Comparison of ENCODE assay signal across 9 cellular contexts in genomic region chr19:42512743-42513304, GRCh38. TPM values are rescaled to one million over a fixed set of nuclear protein-coding genes. Genes with fewer than 3 reads are reported as not detected.
DNase-seq lines count a peak whose midpoint lies in the region; ATAC-seq and TF ChIP-seq lines count a peak whose summit lies in the region.
"Had no signal": no experiment of that assay in that cellular context is flagged by ENCODE, and none has a peak within 500 bp of the region (broad histone marks: within the 10 kb centered on the region; RNA-seq: fewer than 3 reads in every experiment).

No MANE protein-coding gene starts in this region.

- POLR2A ChIA-PET in activated CD4-positive, alpha-beta memory T cell treated with anti-CD3 and anti-CD28 coated beads for 36 hours (lab: Charles Lee) = interaction anchor here (0.6 kb wide), 1 partner anchor 293 kb away, joined by 3 read pairs; the partner anchor contains the start of gene ZNF526
- POLR2A ChIA-PET in activated CD4-positive, alpha-beta memory T cell treated with anti-CD3 and anti-CD28 coated beads, Interleukin-2, amount 10 ng/mL, durations not matched to agents 7 days and 5 days (lab: Charles Lee) = no interaction called here
- POLR2A ChIA-PET in MCF 10A (lab: Yijun Ruan, JAX) = no interaction called here

- BruUV-seq in MCF 10A (replicated peaks; lab: Mats Ljungman, UMichigan) = no TSS peak

- peaks cover 34% of the 10 kb centered on the region for H3K4me1 Mint-ChIP-seq in activated CD4-positive, alpha-beta memory T cell treated with anti-CD3 and anti-CD28 coated beads for 36 hours (ENCODE audit: low read depth)
- H3K4me1 Mint-ChIP-seq in activated CD4-positive, alpha-beta memory T cell treated with anti-CD3 and anti-CD28 coated beads, Interleukin-2, amount 10 ng/mL, durations not matched to agents 7 days and 5 days = peaks cover 55% of the 10 kb centered on the region
- peaks cover 11% of the 10 kb centered on the region for H3K4me1 Mint-ChIP-seq in memory B cell
- H3K4me1 Mint-ChIP-seq in MCF 10A (ENCODE audit: insufficient read depth, unreplicated experiment) = no peaks in the 10 kb centered on the region

- no peaks in the 10 kb centered on the region for H3K27me3 Mint-ChIP-seq in activated CD4-positive, alpha-beta memory T cell treated with anti-CD3 and anti-CD28 coated beads for 36 hours
- no peaks in the 10 kb centered on the region for H3K27me3 Mint-ChIP-seq in activated CD4-positive, alpha-beta memory T cell treated with anti-CD3 and anti-CD28 coated beads, Interleukin-2, amount 10 ng/mL, durations not matched to agents 7 days and 5 days
- no peaks in the 10 kb centered on the region for H3K27me3 Mint-ChIP-seq in memory B cell
- H3K27me3 Mint-ChIP-seq in MCF 10A (ENCODE audit: insufficient read depth, unreplicated experiment) = no peaks in the 10 kb centered on the region

- TF ChIP-seq CTCF in MCF 10A (IDR thresholded peaks at IDR 0.05; ENCODE audit: unreplicated experiment) = no peak

- peak; percentile 31 for DNase-seq in activated CD4-positive, alpha-beta memory T cell treated with anti-CD3 and anti-CD28 coated beads for 36 hours
- DNase-seq in activated CD4-positive, alpha-beta memory T cell treated with anti-CD3 and anti-CD28 coated beads, Interleukin-2, amount 10 ng/mL, durations not matched to agents 7 days and 5 days = no peak
- no peak for DNase-seq in memory B cell (ENCODE audit: low spot score in 2 of 2)
- DNase-seq in T-helper 9 cell = no peak
- DNase-seq in MCF 10A (ENCODE audit: unreplicated experiment) = no peak
- no peak for DNase-seq in SKM-1 treated with dmso at 0.1 percent for 144 hours (lab: John Stamatoyannopoulos, UW; ENCODE audit: unreplicated experiment)
- DNase-seq: right cardiac atrium had no signal

- intact Hi-C loops in activated CD4-positive, alpha-beta memory T cell treated with anti-CD3 and anti-CD28 coated beads for 36 hours (cut with micrococcal nuclease) = no loop called here
- intact Hi-C loops in MCF 10A (cut with micrococcal nuclease) = no loop called here

- peaks cover 10% of the 10 kb centered on the region for H3K36me3 Mint-ChIP-seq in activated CD4-positive, alpha-beta memory T cell treated with anti-CD3 and anti-CD28 coated beads for 36 hours
- H3K36me3 Mint-ChIP-seq in activated CD4-positive, alpha-beta memory T cell treated with anti-CD3 and anti-CD28 coated beads, Interleukin-2, amount 10 ng/mL, durations not matched to agents 7 days and 5 days (ENCODE audit: low read depth) = peaks cover 78% of the 10 kb centered on the region
- H3K36me3 Mint-ChIP-seq in memory B cell = peaks cover 16% of the 10 kb centered on the region
- no peaks in the 10 kb centered on the region for H3K36me3 Mint-ChIP-seq in MCF 10A (ENCODE audit: insufficient read depth, unreplicated experiment)

- ATAC-seq in GM21529 (IDR thresholded peaks at IDR 0.05; ENCODE audit: unreplicated experiment) = peak; percentile 78
- peak; percentile 63 for ATAC-seq in HG03520 (IDR thresholded peaks at IDR 0.05; ENCODE audit: unreplicated experiment)
- ATAC-seq in memory B cell (ENCODE audit: low read depth) = peak; percentile 68
- ATAC-seq: right cardiac atrium had no signal

- CTCF ChIA-PET in activated CD4-positive, alpha-beta memory T cell treated with anti-CD3 and anti-CD28 coated beads for 36 hours (lab: Charles Lee) = interaction anchor here (0.6 kb wide), 1 partner anchor 40 kb away, joined by 5 read pairs; no protein-coding TSS in a partner anchor
- CTCF ChIA-PET in activated CD4-positive, alpha-beta memory T cell treated with anti-CD3 and anti-CD28 coated beads, Interleukin-2, amount 10 ng/mL, durations not matched to agents 7 days and 5 days (lab: Charles Lee) = no interaction called here
- CTCF ChIA-PET in MCF 10A (lab: Yijun Ruan, JAX) = no interaction called here

- H3K9me3 Mint-ChIP-seq in activated CD4-positive, alpha-beta memory T cell treated with anti-CD3 and anti-CD28 coated beads for 36 hours = no peaks in the 10 kb centered on the region
- H3K9me3 Mint-ChIP-seq in activated CD4-positive, alpha-beta memory T cell treated with anti-CD3 and anti-CD28 coated beads, Interleukin-2, amount 10 ng/mL, durations not matched to agents 7 days and 5 days = peaks cover 3% of the 10 kb centered on the region
- H3K9me3 Mint-ChIP-seq in memory B cell (no peaks in the 10 kb centered on the region), MCF 10A (ENCODE audit: unreplicated experiment) (no peaks in the 10 kb centered on the region)

- H3K27ac Mint-ChIP-seq in activated CD4-positive, alpha-beta memory T cell treated with anti-CD3 and anti-CD28 coated beads for 36 hours = no peak overlapping the region
- no peak overlapping the region for H3K27ac Mint-ChIP-seq in activated CD4-positive, alpha-beta memory T cell treated with anti-CD3 and anti-CD28 coated beads, Interleukin-2, amount 10 ng/mL, durations not matched to agents 7 days and 5 days
- no peak overlapping the region for H3K27ac Mint-ChIP-seq in memory B cell
- no peak overlapping the region for H3K27ac Mint-ChIP-seq in MCF 10A (ENCODE audit: low read depth, unreplicated experiment)

- no peak overlapping the region for H3K4me3 Mint-ChIP-seq in activated CD4-positive, alpha-beta memory T cell treated with anti-CD3 and anti-CD28 coated beads for 36 hours
- no peak overlapping the region for H3K4me3 Mint-ChIP-seq in activated CD4-positive, alpha-beta memory T cell treated with anti-CD3 and anti-CD28 coated beads, Interleukin-2, amount 10 ng/mL, durations not matched to agents 7 days and 5 days
- H3K4me3 Mint-ChIP-seq in memory B cell (peak overlapping the region; percentile 57), MCF 10A (ENCODE audit: unreplicated experiment) (no peak overlapping the region)

RNA-seq across cellular contexts. Expression of gene CEACAM1, which starts 15.5 kb away (rescaled TPM):
- 1 to 10 TPM; 5.4 to 5.8 TPM for total RNA-seq in activated CD4-positive, alpha-beta memory T cell treated with anti-CD3 and anti-CD28 coated beads for 36 hours
- 10 to 100 TPM; 38.2 to 43.0 TPM for total RNA-seq in activated CD4-positive, alpha-beta memory T cell treated with anti-CD3 and anti-CD28 coated beads, Interleukin-2, amount 10 ng/mL, durations not matched to agents 7 days and 5 days
- 0.32 and 0.56 TPM in 2 replicates for total RNA-seq in MCF 10A (2022)

Comparison
In these comparisons a context has a peak if more than half of its experiments do, and no peak if none do; other contexts are left out.
1. RNA of gene CEACAM1, which starts 15.5 kb away (total RNA-seq): 38.2 to 43.0 TPM in activated CD4-positive, alpha-beta memory T cell treated with anti-CD3 and anti-CD28 coated beads, Interleukin-2, amount 10 ng/mL, durations not matched to agents 7 days and 5 days; 5.4 to 5.8 TPM in activated CD4-positive, alpha-beta memory T cell treated with anti-CD3 and anti-CD28 coated beads for 36 hours and 0.32 to 0.56 TPM in MCF 10A; every median in the first group is over 4 times any median in the second.
2. Peak in every context shown above with its lines, with median percentiles within 50 percentile points of each other: ATAC-seq.